ENCODE assay signal across 9 cellular contexts in the genomic region with DNA sequence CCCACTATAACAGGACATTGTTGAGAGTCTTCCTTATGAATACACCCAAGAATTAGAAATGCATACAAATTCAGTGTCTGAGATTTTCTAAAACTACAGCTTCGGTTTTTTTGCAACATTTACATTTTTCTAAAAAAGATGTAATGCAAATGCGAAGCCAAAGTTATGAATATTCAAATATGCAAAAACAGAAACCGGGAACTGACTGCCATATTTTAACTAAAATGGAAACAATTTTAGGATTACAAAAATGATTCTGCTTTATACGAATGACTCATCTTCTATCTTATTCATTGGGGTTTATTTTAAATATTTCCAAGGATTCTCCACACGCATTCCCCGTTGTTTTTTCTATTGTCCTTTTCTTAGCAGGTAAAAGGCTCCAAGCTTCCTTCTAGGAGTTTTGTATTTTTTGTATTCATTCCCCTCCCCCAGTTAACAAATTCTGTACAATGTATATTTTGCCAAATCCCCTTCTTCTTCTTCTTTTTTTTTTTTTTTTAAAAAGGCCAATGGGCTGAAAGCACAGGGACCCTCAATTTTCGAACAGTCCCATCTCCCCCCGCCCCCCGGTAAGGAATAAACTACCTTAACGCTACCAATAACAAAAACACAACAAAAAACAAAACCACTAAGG. TPM values are rescaled to one million over a fixed set of nuclear protein-coding genes. Genes with fewer than 3 reads are reported as not detected.
DNase-seq lines count a peak whose midpoint lies in the region; ATAC-seq and TF ChIP-seq lines count a peak whose summit lies in the region.
"Had no signal": no experiment of that assay in that cellular context is flagged by ENCODE, and none has a peak within 500 bp of the region (broad histone marks: within the 10 kb centered on the region; RNA-seq: fewer than 3 reads in every experiment).

No MANE protein-coding gene starts in this region.

- H3K4me1 Mint-ChIP-seq in activated naive CD8-positive, alpha-beta T cell treated with anti-CD3 and anti-CD28 coated beads, Interleukin-2, amount 50 U/mL, for 24 hours: peaks cover 43% of the 10 kb centered on the region

- H3K36me3 ChIP-seq in cardiac muscle cell (peaks cover 16% of the 10 kb centered on the region), uterus (no peaks in the 10 kb centered on the region)

- intact Hi-C loops in Right ventricle myocardium inferior (cut with DNase I) (loop anchor here (1.0 kb wide), 1 partner anchor 162 kb away; a partner anchor contains a TSS), lower leg skin (cut with DNase I; ENCODE audit: low total_unique reads) (no loop called here), uterus (cut with DNase I; ENCODE audit: low total_unique reads) (loop anchor here (10.0 kb wide), 1 partner anchor 160 kb away; a partner anchor contains a TSS)

- DNase-seq in cardiac muscle cell (ENCODE audit: low read depth in 1 of 2, low spot score in 1 of 2) (no peak), Right ventricle myocardium inferior (ENCODE audit: missing footprints) (no peak), lower leg skin (ENCODE audit: low spot score in 2 of 2) (no peak), uterus (no peak), SW480 (ENCODE audit: low spot score) (no peak), NCI-H345 (lab: John Stamatoyannopoulos, UW) (no peak)
- DNase-seq in activated naive CD8-positive, alpha-beta T cell treated with anti-CD3 and anti-CD28 coated beads, Interleukin-2, amount 50 U/mL, for 24 hours: no peak

- H3K4me3 Mint-ChIP-seq in activated naive CD8-positive, alpha-beta T cell treated with anti-CD3 and anti-CD28 coated beads, Interleukin-2, amount 50 U/mL, for 24 hours: peak overlapping the region; percentile 99

- H3K27me3 ChIP-seq in cardiac muscle cell: no peaks in the 10 kb centered on the region
- no peaks in the 10 kb centered on the region for H3K27me3 ChIP-seq in uterus

- peaks cover 24% of the 10 kb centered on the region for H3K36me3 Mint-ChIP-seq in activated naive CD8-positive, alpha-beta T cell treated with anti-CD3 and anti-CD28 coated beads, Interleukin-2, amount 50 U/mL, for 24 hours (ENCODE audit: low read depth)

- WGBS in lower leg skin, 2 donors: 1% methylated on average over 10 of the region's 10 CpGs

- H3K4me1 ChIP-seq in cardiac muscle cell (ENCODE audit: low read depth) (peaks cover 34% of the 10 kb centered on the region), uterus (peaks cover 4 to 10% of the 10 kb centered on the region in 2 donors)

- TF ChIP-seq POLR2A in lower leg skin (IDR thresholded peaks at IDR 0.05) (no peak), uterus (IDR thresholded peaks at IDR 0.05) (no peak)

- H3K27me3 Mint-ChIP-seq in activated naive CD8-positive, alpha-beta T cell treated with anti-CD3 and anti-CD28 coated beads, Interleukin-2, amount 50 U/mL, for 24 hours: peaks cover 12% of the 10 kb centered on the region

- peak overlapping the region; percentile 98 for H3K27ac ChIP-seq in cardiac muscle cell
- peak overlapping the region; percentile 91 to 97 for H3K27ac ChIP-seq in uterus

- H3K9me3 ChIP-seq in cardiac muscle cell (ENCODE audit: low read depth) (no peaks in the 10 kb centered on the region), uterus (no peaks in the 10 kb centered on the region)

- ATAC-seq in Right ventricle myocardium inferior (no peak), HG02840 (IDR thresholded peaks at IDR 0.05; ENCODE audit: low FRiP score, unreplicated experiment) (no peak)
- no peak for ATAC-seq in activated naive CD8-positive, alpha-beta T cell treated with anti-CD3 and anti-CD28 coated beads, Interleukin-2, amount 50 U/mL, for 24 hours

- H3K4me3 ChIP-seq in cardiac muscle cell: peak overlapping the region; percentile 68
- H3K4me3 ChIP-seq in lower leg skin (ENCODE audit: low read depth, poor library complexity, severe bottlenecking): peak overlapping the region; percentile 90
- peak overlapping the region; percentile 71 to 92 for H3K4me3 ChIP-seq in uterus

- no peaks in the 10 kb centered on the region for H3K9me3 Mint-ChIP-seq in activated naive CD8-positive, alpha-beta T cell treated with anti-CD3 and anti-CD28 coated beads, Interleukin-2, amount 50 U/mL, for 24 hours

- TF ChIP-seq CTCF in cardiac muscle cell (IDR thresholded peaks at IDR 0.05; ENCODE audit: low read depth, low read length): no peak
- no peak for TF ChIP-seq CTCF in lower leg skin (IDR thresholded peaks at IDR 0.05)
- TF ChIP-seq CTCF in uterus (IDR thresholded peaks at IDR 0.05): no peak

- peak overlapping the region; percentile 99 for H3K27ac Mint-ChIP-seq in activated naive CD8-positive, alpha-beta T cell treated with anti-CD3 and anti-CD28 coated beads, Interleukin-2, amount 50 U/mL, for 24 hours

RNA-seq across cellular contexts. Expression of a gene that starts 1.0 kb away (rescaled TPM):
- total RNA-seq in cardiac muscle cell (72.5 and 77.3 TPM in 2 replicates), Right ventricle myocardium inferior (40.2 TPM), lower leg skin (10 to 100 TPM; 33.0 to 73.5 (median 68.2) TPM), uterus (100 to 1,000 TPM in 3 of 4 donors, 10 to 100 TPM in 1; 73.0 to 234 (median 170) TPM)
- 179 and 202 TPM in 2 replicates for polyA plus RNA-seq in cardiac muscle cell

RNA-seq across cellular contexts. Expression of a gene that starts 18.6 kb away (rescaled TPM):
- total RNA-seq in cardiac muscle cell (not detected in 2 replicates), Right ventricle myocardium inferior (not detected), lower leg skin (not detected), uterus (under 1 TPM in 2 of 4 donors, not detected in 2; 0.40 to 0.76 TPM)
- 0.42 TPM in 1 of 2 replicates, not detected in the other for polyA plus RNA-seq in cardiac muscle cell
- total RNA-seq: dermis microvascular lymphatic vessel endothelial cell had no signal

RNA-seq across cellular contexts. Expression of a gene that starts 44.3 kb away (rescaled TPM):
- total RNA-seq in cardiac muscle cell (0.06 and 0.60 TPM in 2 replicates), Right ventricle myocardium inferior (6.7 TPM), lower leg skin (10 to 100 TPM; 26.6 to 58.2 (median 33.4) TPM), uterus (1 to 10 TPM in 3 of 4 donors, under 1 TPM in 1; 0.51 to 9.7 (median 3.0) TPM)
- 0.19 and 1.5 TPM in 2 replicates for polyA plus RNA-seq in cardiac muscle cell
- total RNA-seq: dermis microvascular lymphatic vessel endothelial cell had no signal
